1 cellular context compared by ENCODE assay signal in the genomic region with DNA sequence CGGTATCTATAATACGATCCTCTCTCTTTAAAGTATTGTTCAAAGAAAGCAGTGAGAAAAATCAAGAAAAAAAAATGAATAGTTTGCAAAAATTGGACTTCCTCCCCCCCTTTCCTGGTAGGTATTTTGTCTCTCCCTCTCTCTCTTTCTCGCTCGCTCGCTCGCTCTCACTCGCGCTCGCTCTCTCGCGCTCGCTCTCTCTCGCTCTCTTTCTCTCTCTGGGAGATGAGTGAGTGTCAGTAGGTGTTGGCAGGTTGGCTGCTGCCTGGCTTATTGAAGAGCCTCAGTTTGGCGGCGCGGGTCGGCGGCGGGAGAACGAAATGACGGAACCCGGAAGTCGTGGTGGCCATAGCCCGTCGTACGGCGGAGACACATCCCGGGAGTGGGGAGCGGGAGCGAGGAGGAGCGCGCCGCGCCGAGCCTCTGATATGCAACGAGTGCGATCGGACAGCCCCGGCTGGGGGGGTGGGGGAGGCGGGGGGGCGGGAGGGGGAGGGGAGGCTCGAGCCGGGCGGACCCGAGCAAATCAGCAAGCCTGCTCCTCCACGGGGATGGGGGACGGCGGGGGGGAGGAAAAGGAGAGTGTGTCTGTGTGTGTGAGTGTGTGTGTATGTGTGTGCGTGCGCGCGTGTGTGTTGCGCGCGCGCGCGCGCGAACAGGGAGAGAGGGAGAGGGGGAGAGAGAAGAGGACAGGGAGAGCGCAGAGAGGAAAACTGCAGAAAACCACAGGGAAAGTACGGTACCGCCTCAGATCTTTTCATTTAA.
TF ChIP-seq lines count a peak whose summit lies in the region.

Gene MEIS2 (minus strand): TSS at position 441 of the 765 bp plus-strand sequence. CDS start 1,083 bp downstream, outside the sequence.

TF ChIP-seq in HEK293, 187 proteins besides CTCF, POLR2A, EP300 and RAD21 (continued from another document and continues in another):
- TF ChIP-seq, protein P1, sequence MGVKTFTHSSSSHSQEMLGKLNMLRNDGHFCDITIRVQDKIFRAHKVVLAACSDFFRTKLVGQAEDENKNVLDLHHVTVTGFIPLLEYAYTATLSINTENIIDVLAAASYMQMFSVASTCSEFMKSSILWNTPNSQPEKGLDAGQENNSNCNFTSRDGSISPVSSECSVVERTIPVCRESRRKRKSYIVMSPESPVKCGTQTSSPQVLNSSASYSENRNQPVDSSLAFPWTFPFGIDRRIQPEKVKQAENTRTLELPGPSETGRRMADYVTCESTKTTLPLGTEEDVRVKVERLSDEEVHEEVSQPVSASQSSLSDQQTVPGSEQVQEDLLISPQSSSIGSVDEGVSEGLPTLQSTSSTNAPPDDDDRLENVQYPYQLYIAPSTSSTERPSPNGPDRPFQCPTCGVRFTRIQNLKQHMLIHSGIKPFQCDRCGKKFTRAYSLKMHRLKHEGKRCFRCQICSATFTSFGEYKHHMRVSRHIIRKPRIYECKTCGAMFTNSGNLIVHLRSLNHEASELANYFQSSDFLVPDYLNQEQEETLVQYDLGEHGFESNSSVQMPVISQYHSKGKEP (tag by site-specific recombination; IDR thresholded peaks at IDR 0.05) = no peak
- TF ChIP-seq, protein P2, sequence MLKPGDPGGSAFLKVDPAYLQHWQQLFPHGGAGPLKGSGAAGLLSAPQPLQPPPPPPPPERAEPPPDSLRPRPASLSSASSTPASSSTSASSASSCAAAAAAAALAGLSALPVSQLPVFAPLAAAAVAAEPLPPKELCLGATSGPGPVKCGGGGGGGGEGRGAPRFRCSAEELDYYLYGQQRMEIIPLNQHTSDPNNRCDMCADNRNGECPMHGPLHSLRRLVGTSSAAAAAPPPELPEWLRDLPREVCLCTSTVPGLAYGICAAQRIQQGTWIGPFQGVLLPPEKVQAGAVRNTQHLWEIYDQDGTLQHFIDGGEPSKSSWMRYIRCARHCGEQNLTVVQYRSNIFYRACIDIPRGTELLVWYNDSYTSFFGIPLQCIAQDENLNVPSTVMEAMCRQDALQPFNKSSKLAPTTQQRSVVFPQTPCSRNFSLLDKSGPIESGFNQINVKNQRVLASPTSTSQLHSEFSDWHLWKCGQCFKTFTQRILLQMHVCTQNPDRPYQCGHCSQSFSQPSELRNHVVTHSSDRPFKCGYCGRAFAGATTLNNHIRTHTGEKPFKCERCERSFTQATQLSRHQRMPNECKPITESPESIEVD (tag by site-specific recombination; IDR thresholded peaks at IDR 0.05) = peak; percentile 63; the same call in 1 of the 2 replicates
- TF ChIP-seq TCF7L2 (IDR thresholded peaks at IDR 0.05; ENCODE audit: borderline replicate concordance, low read depth, low read length) (no peak), ZNF624 (tag by site-specific recombination; IDR thresholded peaks at IDR 0.05) (no peak), ZNF157 (tag by site-specific recombination; IDR thresholded peaks at IDR 0.05) (no peak), ZNF48 (tag by site-specific recombination; IDR thresholded peaks at IDR 0.05) (no peak), KLF1 (tag by site-specific recombination; IDR thresholded peaks at IDR 0.05) (no peak), ZNF548 (tag by site-specific recombination; IDR thresholded peaks at IDR 0.05) (no peak), ZNF335 (tag by site-specific recombination; conservative IDR thresholded peaks at IDR 0.05) (no peak), ZBTB21 (tag by site-specific recombination; IDR thresholded peaks at IDR 0.05) (peak; percentile 63; the same call in 1 of the 2 replicates), ZNF37A (tag by site-specific recombination; IDR thresholded peaks at IDR 0.05) (no peak), WT1 (tag by site-specific recombination; IDR thresholded peaks at IDR 0.05) (no peak), ZXDB (tag by site-specific recombination; IDR thresholded peaks at IDR 0.05) (peak; percentile 25; the same call in 1 of the 2 replicates), ZNF544 (tag by site-specific recombination; IDR thresholded peaks at IDR 0.05) (no peak), ZNF768 (tag by site-specific recombination; IDR thresholded peaks at IDR 0.05) (no peak), ZFP69B (tag by site-specific recombination; IDR thresholded peaks at IDR 0.05) (peak; percentile 54; the same call in 1 of the 2 replicates), ZNF660 (tag by site-specific recombination; IDR thresholded peaks at IDR 0.05) (no peak), TRIM28 (IDR thresholded peaks at IDR 0.05; ENCODE audit: borderline replicate concordance, low read length) (no peak), ZNF138 (tag by site-specific recombination; IDR thresholded peaks at IDR 0.05; ENCODE audit: borderline replicate concordance) (no peak), ZNF426 (tag by site-specific recombination; IDR thresholded peaks at IDR 0.05) (no peak), ZNF701 (tag by site-specific recombination; IDR thresholded peaks at IDR 0.05) (no peak), ZFP3 (tag by site-specific recombination; IDR thresholded peaks at IDR 0.05; ENCODE audit: low read depth) (no peak; the same call in 1 of the 2 replicates), ZNF398 (tag by site-specific recombination; IDR thresholded peaks at IDR 0.05) (peak; percentile 97), BCL11B (tag by site-specific recombination; IDR thresholded peaks at IDR 0.05; ENCODE audit: low read depth) (no peak), BCL11A (tag by site-specific recombination; IDR thresholded peaks at IDR 0.05; ENCODE audit: low read depth) (no peak), ZNF501 (tag by site-specific recombination; IDR thresholded peaks at IDR 0.05) (no peak), ZNF2 (tag by site-specific recombination; IDR thresholded peaks at IDR 0.05) (no peak), MYNN (tag by site-specific recombination; IDR thresholded peaks at IDR 0.05; ENCODE audit: borderline replicate concordance) (no peak), ZNF843 (tag by site-specific recombination; IDR thresholded peaks at IDR 0.05) (peak; percentile 8; the same call in 1 of the 2 replicates), ZNF707 (tag by site-specific recombination; IDR thresholded peaks at IDR 0.05) (no peak), ZNF292 (tag by site-specific recombination; IDR thresholded peaks at IDR 0.05; ENCODE audit: borderline replicate concordance, low read depth) (no peak), MEIS1 (CRISPR knock-in tag; IDR thresholded peaks at IDR 0.05; ENCODE audit: borderline replicate concordance) (no peak), ZNF560 (tag by site-specific recombination; IDR thresholded peaks at IDR 0.05; ENCODE audit: borderline replicate concordance) (no peak), ZNF366 (tag by site-specific recombination; conservative IDR thresholded peaks at IDR 0.05) (peak; percentile 58), ZNF571 (tag by site-specific recombination; IDR thresholded peaks at IDR 0.05) (no peak), ZNF18 (tag by site-specific recombination; IDR thresholded peaks at IDR 0.05) (no peak), ZNF311 (tag by site-specific recombination; IDR thresholded peaks at IDR 0.05; ENCODE audit: borderline replicate concordance) (no peak), YY2 (tag by site-specific recombination; IDR thresholded peaks at IDR 0.05) (no peak), YY1 (tag by site-specific recombination; IDR thresholded peaks at IDR 0.05) (no peak), ZNF169 (tag by site-specific recombination; IDR thresholded peaks at IDR 0.05) (no peak), ZNF10 (tag by site-specific recombination; IDR thresholded peaks at IDR 0.05) (no peak), ZNF248 (tag by site-specific recombination; IDR thresholded peaks at IDR 0.05) (no peak), HOXC10 (CRISPR knock-in tag; IDR thresholded peaks at IDR 0.05) (no peak), ZNF174 (tag by site-specific recombination; IDR thresholded peaks at IDR 0.05) (no peak), ZNF184 (tag by site-specific recombination; IDR thresholded peaks at IDR 0.05) (no peak)
- TF ChIP-seq, protein P3, sequence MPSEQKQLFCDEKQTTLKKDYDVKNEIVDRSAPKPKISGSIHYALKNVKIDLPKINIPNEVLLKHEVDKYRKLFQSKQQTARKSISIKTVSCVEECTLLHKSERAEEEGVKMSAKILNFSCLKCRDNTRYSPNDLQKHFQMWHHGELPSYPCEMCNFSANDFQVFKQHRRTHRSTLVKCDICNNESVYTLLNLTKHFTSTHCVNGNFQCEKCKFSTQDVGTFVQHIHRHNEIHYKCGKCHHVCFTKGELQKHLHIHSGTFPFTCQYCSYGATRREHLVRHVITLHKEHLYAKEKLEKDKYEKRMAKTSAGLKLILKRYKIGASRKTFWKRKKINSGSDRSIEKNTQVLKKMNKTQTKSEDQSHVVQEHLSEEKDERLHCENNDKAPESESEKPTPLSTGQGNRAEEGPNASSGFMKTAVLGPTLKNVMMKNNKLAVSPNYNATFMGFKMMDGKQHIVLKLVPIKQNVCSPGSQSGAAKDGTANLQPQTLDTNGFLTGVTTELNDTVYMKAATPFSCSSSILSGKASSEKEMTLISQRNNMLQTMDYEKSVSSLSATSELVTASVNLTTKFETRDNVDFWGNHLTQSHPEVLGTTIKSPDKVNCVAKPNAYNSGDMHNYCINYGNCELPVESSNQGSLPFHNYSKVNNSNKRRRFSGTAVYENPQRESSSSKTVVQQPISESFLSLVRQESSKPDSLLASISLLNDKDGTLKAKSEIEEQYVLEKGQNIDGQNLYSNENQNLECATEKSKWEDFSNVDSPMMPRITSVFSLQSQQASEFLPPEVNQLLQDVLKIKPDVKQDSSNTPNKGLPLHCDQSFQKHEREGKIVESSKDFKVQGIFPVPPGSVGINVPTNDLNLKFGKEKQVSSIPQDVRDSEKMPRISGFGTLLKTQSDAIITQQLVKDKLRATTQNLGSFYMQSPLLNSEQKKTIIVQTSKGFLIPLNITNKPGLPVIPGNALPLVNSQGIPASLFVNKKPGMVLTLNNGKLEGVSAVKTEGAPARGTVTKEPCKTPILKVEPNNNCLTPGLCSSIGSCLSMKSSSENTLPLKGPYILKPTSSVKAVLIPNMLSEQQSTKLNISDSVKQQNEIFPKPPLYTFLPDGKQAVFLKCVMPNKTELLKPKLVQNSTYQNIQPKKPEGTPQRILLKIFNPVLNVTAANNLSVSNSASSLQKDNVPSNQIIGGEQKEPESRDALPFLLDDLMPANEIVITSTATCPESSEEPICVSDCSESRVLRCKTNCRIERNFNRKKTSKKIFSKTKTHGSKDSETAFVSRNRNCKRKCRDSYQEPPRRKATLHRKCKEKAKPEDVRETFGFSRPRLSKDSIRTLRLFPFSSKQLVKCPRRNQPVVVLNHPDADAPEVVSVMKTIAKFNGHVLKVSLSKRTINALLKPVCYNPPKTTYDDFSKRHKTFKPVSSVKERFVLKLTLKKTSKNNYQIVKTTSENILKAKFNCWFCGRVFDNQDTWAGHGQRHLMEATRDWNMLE (tag by site-specific recombination; conservative IDR thresholded peaks at IDR 0.05; ENCODE audit: low read depth) = no peak
- TF ChIP-seq, protein P4, sequence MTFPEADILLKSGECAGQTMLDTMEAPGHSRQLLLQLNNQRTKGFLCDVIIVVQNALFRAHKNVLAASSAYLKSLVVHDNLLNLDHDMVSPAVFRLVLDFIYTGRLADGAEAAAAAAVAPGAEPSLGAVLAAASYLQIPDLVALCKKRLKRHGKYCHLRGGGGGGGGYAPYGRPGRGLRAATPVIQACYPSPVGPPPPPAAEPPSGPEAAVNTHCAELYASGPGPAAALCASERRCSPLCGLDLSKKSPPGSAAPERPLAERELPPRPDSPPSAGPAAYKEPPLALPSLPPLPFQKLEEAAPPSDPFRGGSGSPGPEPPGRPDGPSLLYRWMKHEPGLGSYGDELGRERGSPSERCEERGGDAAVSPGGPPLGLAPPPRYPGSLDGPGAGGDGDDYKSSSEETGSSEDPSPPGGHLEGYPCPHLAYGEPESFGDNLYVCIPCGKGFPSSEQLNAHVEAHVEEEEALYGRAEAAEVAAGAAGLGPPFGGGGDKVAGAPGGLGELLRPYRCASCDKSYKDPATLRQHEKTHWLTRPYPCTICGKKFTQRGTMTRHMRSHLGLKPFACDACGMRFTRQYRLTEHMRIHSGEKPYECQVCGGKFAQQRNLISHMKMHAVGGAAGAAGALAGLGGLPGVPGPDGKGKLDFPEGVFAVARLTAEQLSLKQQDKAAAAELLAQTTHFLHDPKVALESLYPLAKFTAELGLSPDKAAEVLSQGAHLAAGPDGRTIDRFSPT (tag by site-specific recombination; IDR thresholded peaks at IDR 0.05) = no peak
- TF ChIP-seq, protein P5, sequence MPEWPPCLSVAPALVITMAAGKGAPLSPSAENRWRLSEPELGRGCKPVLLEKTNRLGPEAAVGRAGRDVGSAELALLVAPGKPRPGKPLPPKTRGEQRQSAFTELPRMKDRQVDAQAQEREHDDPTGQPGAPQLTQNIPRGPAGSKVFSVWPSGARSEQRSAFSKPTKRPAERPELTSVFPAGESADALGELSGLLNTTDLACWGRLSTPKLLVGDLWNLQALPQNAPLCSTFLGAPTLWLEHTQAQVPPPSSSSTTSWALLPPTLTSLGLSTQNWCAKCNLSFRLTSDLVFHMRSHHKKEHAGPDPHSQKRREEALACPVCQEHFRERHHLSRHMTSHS (tag by site-specific recombination; IDR thresholded peaks at IDR 0.05) = no peak
